In the genomic region with DNA sequence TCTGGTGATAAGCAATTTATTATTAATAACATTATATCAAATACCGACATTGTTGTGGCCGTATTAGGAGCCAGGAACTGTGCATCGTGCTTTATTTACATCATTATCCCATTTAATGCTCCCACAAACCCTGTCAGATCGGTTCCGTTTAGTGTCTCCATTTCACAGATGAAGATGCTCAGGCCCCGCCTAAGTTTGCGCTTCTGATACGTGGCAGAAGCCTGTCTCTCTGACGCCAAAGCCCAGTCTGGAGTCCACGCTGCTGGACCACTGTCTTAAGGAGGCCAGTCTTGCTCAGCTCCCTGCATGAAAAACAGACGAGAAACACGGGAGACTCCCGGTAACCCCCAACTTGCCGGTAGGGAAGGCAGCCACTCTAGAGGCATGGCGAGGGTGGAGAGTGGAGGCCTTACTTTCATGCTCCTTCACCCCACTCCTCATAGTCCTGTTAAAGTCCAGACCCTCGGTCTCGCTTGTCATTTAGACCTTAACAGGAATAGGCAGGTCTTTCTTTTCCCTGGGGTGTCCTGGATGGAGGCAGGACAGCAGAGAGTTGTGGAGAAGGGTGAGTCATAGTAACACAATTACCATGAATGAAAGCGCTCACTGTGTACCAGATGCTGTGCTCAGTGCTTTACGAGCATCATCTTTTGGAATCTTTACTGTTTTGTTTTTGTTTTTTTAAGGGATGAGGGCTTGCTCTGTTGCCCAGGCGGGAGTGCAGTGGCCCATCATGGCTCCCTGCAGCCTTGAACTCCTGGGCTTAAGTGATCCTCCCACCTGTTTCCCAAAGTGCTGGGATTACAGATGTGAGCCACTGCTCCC, we compare ENCODE assay signal across 8 cellular contexts. TPM values are rescaled to one million over a fixed set of nuclear protein-coding genes. Genes with fewer than 3 reads are reported as not detected.
DNase-seq lines count a peak whose midpoint lies in the region; ATAC-seq and TF ChIP-seq lines count a peak whose summit lies in the region.

No MANE protein-coding gene starts in this region.

- peak overlapping the region; percentile 89 for H3K4me3 ChIP-seq in H7 (ENCODE audit: insufficient read depth, low read depth, low read length)
- peak overlapping the region; percentile 77 for H3K4me3 ChIP-seq in NB4 (ENCODE audit: low read depth, low read length)
- peak overlapping the region; percentile 88 to 92 (median 91) for H3K4me3 ChIP-seq in right lobe of liver

- H3K4me3 Mint-ChIP-seq in activated CD4-positive, alpha-beta T cell treated with anti-CD3 and anti-CD28 coated beads, Interleukin-2, amount 10 ng/mL, durations not matched to agents 24 days and 14 days = peak overlapping the region; percentile 99

- H3K9me3 Mint-ChIP-seq in activated CD4-positive, alpha-beta T cell treated with anti-CD3 and anti-CD28 coated beads, Interleukin-2, amount 10 ng/mL, durations not matched to agents 24 days and 14 days = no peaks in the 10 kb centered on the region

- peaks cover 0 to 8% (median 0%) of the 10 kb centered on the region in 4 donors for H3K4me1 ChIP-seq in right lobe of liver

- peaks cover 25% of the 10 kb centered on the region for H3K36me3 Mint-ChIP-seq in activated CD4-positive, alpha-beta T cell treated with anti-CD3 and anti-CD28 coated beads, Interleukin-2, amount 10 ng/mL, durations not matched to agents 24 days and 14 days (ENCODE audit: low read depth)

- H3K36me3 ChIP-seq in H7 (replicated peaks; ENCODE audit: control insufficient read depth, insufficient read depth, low read length) = no peaks in the 10 kb centered on the region
- H3K36me3 ChIP-seq in right lobe of liver = no peaks in the 10 kb centered on the region

- no peaks in the 10 kb centered on the region for H3K27me3 Mint-ChIP-seq in activated CD4-positive, alpha-beta T cell treated with anti-CD3 and anti-CD28 coated beads, Interleukin-2, amount 10 ng/mL, durations not matched to agents 24 days and 14 days

- DNase-seq in EH (ENCODE audit: low read depth) (peak; percentile 93), H7 (peak; percentile 48), NB4 (ENCODE audit: low read depth) (peak; percentile 51), ecto neural progenitor cell (ENCODE audit: low spot score) (peak; percentile 54), right lobe of liver (peak; percentile 51 to 58 (median 55)), NCI-H2029 (lab: John Stamatoyannopoulos, UW) (no peak)
- peak; percentile 86 for DNase-seq in activated CD4-positive, alpha-beta T cell treated with anti-CD3 and anti-CD28 coated beads, Interleukin-2, amount 10 ng/mL, durations not matched to agents 24 days and 14 days
- peak; percentile 22 for DNase-seq in stimulated activated CD4-positive, alpha-beta T cell treated with anti-CD3 and anti-CD28 coated beads, Interleukin-1b, Interleukin-23, amount 100 ng/mL, for 48 hours

- H3K4me1 Mint-ChIP-seq in activated CD4-positive, alpha-beta T cell treated with anti-CD3 and anti-CD28 coated beads, Interleukin-2, amount 10 ng/mL, durations not matched to agents 24 days and 14 days = peaks cover 34% of the 10 kb centered on the region

- WGBS in right lobe of liver (ENCODE audit: insufficient coverage, low coverage, low lambda C conversion rate, missing lambda C conversion rate) = 17% methylated on average over 19 of the region's 20 CpGs

- peak overlapping the region; percentile 72 to 89 (median 85) for H3K27ac ChIP-seq in right lobe of liver

- intact Hi-C loops in activated CD4-positive, alpha-beta T cell treated with anti-CD3 and anti-CD28 coated beads, Interleukin-2, amount 10 ng/mL, durations not matched to agents 24 days and 14 days (cut with micrococcal nuclease) = loop anchor here (1.0 to 10.0 kb wide), 5 partner anchors 29 to 500 kb away; a partner anchor contains a TSS
- intact Hi-C loops in right lobe of liver (cut with DNase I) = no loop called here

- H3K27ac Mint-ChIP-seq in activated CD4-positive, alpha-beta T cell treated with anti-CD3 and anti-CD28 coated beads, Interleukin-2, amount 10 ng/mL, durations not matched to agents 24 days and 14 days = peak overlapping the region; percentile 98

- ATAC-seq in right lobe of liver = peak; percentile 44 to 56 (median 50)

- TF ChIP-seq POLR2A in NB4 (IDR thresholded peaks at IDR 0.05; ENCODE audit: extremely low read depth, insufficient read length) (no peak), right lobe of liver (IDR thresholded peaks at IDR 0.05) (no peak)

- TF ChIP-seq CTCF in NB4 (IDR thresholded peaks at IDR 0.05; ENCODE audit: low read depth, low read length) (no peak), right lobe of liver (IDR thresholded peaks at IDR 0.05) (no peak)

- no peaks in the 10 kb centered on the region for H3K27me3 ChIP-seq in H7 (ENCODE audit: control insufficient read depth, insufficient read depth, low read length)
- no peaks in the 10 kb centered on the region for H3K27me3 ChIP-seq in right lobe of liver

- no peaks in the 10 kb centered on the region for H3K9me3 ChIP-seq in right lobe of liver

RNA-seq across cellular contexts. Expression of a gene that starts 0.9 kb away (rescaled TPM):
- 22.5 and 25.5 TPM in 2 replicates for total RNA-seq in H7 (2014; rRNA removed; shearing (Covaris generic))
- 46.2 and 51.3 TPM in 2 replicates for total RNA-seq in activated CD4-positive, alpha-beta T cell treated with anti-CD3 and anti-CD28 coated beads, Interleukin-2, amount 10 ng/mL, durations not matched to agents 24 days and 14 days
- total RNA-seq in right lobe of liver = 10 to 100 TPM; 20.8 to 30.9 (median 28.2) TPM

RNA-seq across cellular contexts. Expression of a gene that starts 29.3 kb away (rescaled TPM):
- 15.4 and 21.0 TPM in 2 replicates for total RNA-seq in H7 (2014; rRNA removed; shearing (Covaris generic))
- 38.7 and 43.9 TPM in 2 replicates for total RNA-seq in activated CD4-positive, alpha-beta T cell treated with anti-CD3 and anti-CD28 coated beads, Interleukin-2, amount 10 ng/mL, durations not matched to agents 24 days and 14 days
- 10 to 100 TPM; 19.0 to 41.8 (median 30.2) TPM for total RNA-seq in right lobe of liver

RNA-seq across cellular contexts. Expression of a gene that starts 29.9 kb away (rescaled TPM):
- 2.3 and 8.5 TPM in 2 replicates for total RNA-seq in H7 (2014; rRNA removed; shearing (Covaris generic))
- 11.0 and 14.1 TPM in 2 replicates for total RNA-seq in activated CD4-positive, alpha-beta T cell treated with anti-CD3 and anti-CD28 coated beads, Interleukin-2, amount 10 ng/mL, durations not matched to agents 24 days and 14 days
- 10 to 100 TPM in 4 of 6 experiments, 1 to 10 TPM in 2; 4.9 to 11.9 (median 10.8) TPM for total RNA-seq in right lobe of liver
